7 cellular contexts compared by ENCODE assay signal in the genomic region with DNA sequence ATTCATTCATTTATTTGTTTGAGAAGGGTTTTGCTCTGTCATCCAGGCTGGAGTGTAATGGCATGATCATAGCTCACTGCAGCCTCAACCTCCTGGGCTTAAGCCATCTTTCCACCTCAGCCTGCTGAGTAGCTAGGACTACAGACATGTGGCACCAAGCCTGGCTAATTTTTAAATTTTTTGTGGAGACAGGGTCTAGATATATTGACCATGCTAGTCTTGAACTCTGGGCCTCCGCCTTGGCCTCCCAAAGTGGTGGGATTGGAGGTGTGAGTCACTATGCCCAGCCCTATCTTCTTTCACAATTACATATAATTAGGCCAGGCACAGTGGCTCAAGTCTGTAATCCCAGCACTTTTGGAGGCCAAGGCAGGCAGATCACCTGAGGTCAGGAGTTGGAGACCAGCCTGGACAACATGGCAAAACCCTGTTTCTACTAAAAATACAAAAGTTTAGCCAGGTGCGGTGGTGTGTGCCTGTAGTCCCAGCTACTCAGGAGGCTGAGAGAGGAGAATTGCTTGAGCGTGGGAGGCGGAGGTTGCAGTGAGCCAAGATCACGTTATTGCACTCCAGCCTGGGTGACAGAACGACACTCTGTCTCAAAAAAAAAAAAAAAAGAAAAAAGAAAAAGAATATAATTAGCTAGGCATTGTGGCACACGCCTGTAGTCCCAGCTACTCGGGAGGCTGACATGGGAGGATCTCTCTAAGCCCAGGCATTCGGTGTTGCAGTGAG.
DNase-seq lines count a peak whose midpoint lies in the region; ATAC-seq and TF ChIP-seq lines count a peak whose summit lies in the region.
"Not testable (repeated sequence)": the region's sequence is repeated elsewhere in the genome, so short reads cannot be mapped to it uniquely, and the experiment has no call there.

No MANE protein-coding gene starts in this region.

- DNase-seq in GM23248, result peak; percentile 61
- not testable (repeated sequence) for DNase-seq in PC-3; central memory CD8-positive, alpha-beta T cell (ENCODE audit: low spot score in 2 of 2); stomach
- DNase-seq in fibroblast of mammary gland (ENCODE audit: low read depth), result peak; percentile 53

- H3K4me1 ChIP-seq in GM23248 (ENCODE audit: insufficient read depth) (peaks cover 39% of the 10 kb centered on the region), PC-3 (ENCODE audit: insufficient read depth, low read length) (peaks cover 41% of the 10 kb centered on the region), muscle layer of duodenum (ENCODE audit: control insufficient read depth in 1 of 2, insufficient read depth in 2 of 2, low read length in 2 of 2) (peaks cover 0 to 12% of the 10 kb centered on the region in 2 donors), stomach (peaks cover 0 to 31% (median 5%) of the 10 kb centered on the region in 4 donors)

- peaks cover 44% of the 10 kb centered on the region for H3F3A ChIP-seq in GM23248 (ENCODE audit: insufficient read depth)
- H3F3A ChIP-seq in PC-3 (ENCODE audit: low read length, unreplicated experiment), result not testable (repeated sequence)

- peak overlapping the region; percentile 91 for H3K9ac ChIP-seq in GM23248
- H3K9ac ChIP-seq in PC-3 (ENCODE audit: low read length), result peak overlapping the region; percentile 79

- not testable (repeated sequence) for H3K36me3 ChIP-seq in GM23248 (ENCODE audit: low read depth); PC-3 (ENCODE audit: low read depth, low read length)
- H3K36me3 ChIP-seq in muscle layer of duodenum (ENCODE audit: control insufficient read depth in 1 of 2, insufficient read depth in 2 of 2, low read length in 2 of 2) (peaks cover 0 to 14% of the 10 kb centered on the region in 2 donors), stomach (peaks cover 0 to 22% (median 11%) of the 10 kb centered on the region in 4 donors)

- H3K4me1 Mint-ChIP-seq in activated naive CD4-positive, alpha-beta T cell treated with anti-CD3 and anti-CD28 coated beads, Interleukin-2, amount 50 U/mL, for 24 hours, result peaks cover 21% of the 10 kb centered on the region
- H3K4me1 Mint-ChIP-seq in central memory CD8-positive, alpha-beta T cell, result peaks cover 15% of the 10 kb centered on the region

- BruUV-seq in PC-3 (replicated peaks; lab: Mats Ljungman, UMichigan), result not testable (repeated sequence)

- not testable (repeated sequence) for TF ChIP-seq EP300 in stomach (IDR thresholded peaks at IDR 0.05)

- not testable (repeated sequence) for H3K9me2 ChIP-seq in GM23248 (ENCODE audit: insufficient read depth); PC-3 (replicated peaks; ENCODE audit: low read length)

- H3K9me3 ChIP-seq in GM23248 (ENCODE audit: low read depth); PC-3 (ENCODE audit: low read length); muscle layer of duodenum (ENCODE audit: control insufficient read depth in 1 of 2, low read length in 2 of 2); stomach: not testable (repeated sequence)

- ATAC-seq in PC-3; central memory CD8-positive, alpha-beta T cell (replicated peaks; ENCODE audit: extremely low read depth, poor library complexity, severe bottlenecking): not testable (repeated sequence)

- not testable (repeated sequence) for TF ChIP-seq CTCF in PC-3 (conservative IDR thresholded peaks at IDR 0.05; ENCODE audit: low read depth, low read length); fibroblast of mammary gland (conservative IDR thresholded peaks at IDR 0.05; ENCODE audit: control insufficient read depth, insufficient read depth, low read depth, low read length); stomach (IDR thresholded peaks at IDR 0.05)

- H3K27ac ChIP-seq in GM23248, result peak overlapping the region; percentile 100
- peak overlapping the region; percentile 97 for H3K27ac ChIP-seq in PC-3 (ENCODE audit: low read length)
- H3K27ac ChIP-seq in muscle layer of duodenum (ENCODE audit: low read length), result peak overlapping the region; percentile 53
- H3K27ac ChIP-seq in stomach, result peak overlapping the region in 4 of 5 donors; percentile 80 to 86 (median 85)

- in situ Hi-C loops in GM23248 (cut with MboI), result not testable (repeated sequence)

- H3K79me2 ChIP-seq in GM23248 (ENCODE audit: insufficient read depth), result peaks cover 42% of the 10 kb centered on the region
- H3K79me2 ChIP-seq in PC-3 (ENCODE audit: low read length), result not testable (repeated sequence)

- H3K36me3 Mint-ChIP-seq in activated naive CD4-positive, alpha-beta T cell treated with anti-CD3 and anti-CD28 coated beads, Interleukin-2, amount 50 U/mL, for 24 hours, result not testable (repeated sequence)
- H3K36me3 Mint-ChIP-seq in central memory CD8-positive, alpha-beta T cell (ENCODE audit: insufficient read depth), result peaks cover 24% of the 10 kb centered on the region

- not testable (repeated sequence) for H3K4me3 Mint-ChIP-seq in activated naive CD4-positive, alpha-beta T cell treated with anti-CD3 and anti-CD28 coated beads, Interleukin-2, amount 50 U/mL, for 24 hours; central memory CD8-positive, alpha-beta T cell

- H3K27me3 Mint-ChIP-seq in activated naive CD4-positive, alpha-beta T cell treated with anti-CD3 and anti-CD28 coated beads, Interleukin-2, amount 50 U/mL, for 24 hours; central memory CD8-positive, alpha-beta T cell: not testable (repeated sequence)

- POLR2A ChIA-PET in PC-3 (lab: Charles Lee; ENCODE audit: unreplicated experiment), result interaction anchor here (0.9 to 2.9 kb wide), 3 partner anchors 34 to 140 kb away, joined by 4 to 61 read pairs (median 8); a partner anchor contains a TSS

- not testable (repeated sequence) for H4K20me1 ChIP-seq in GM23248 (ENCODE audit: insufficient read depth); PC-3 (ENCODE audit: low read length)

- peak overlapping the region; percentile 8 for H3K27ac Mint-ChIP-seq in activated naive CD4-positive, alpha-beta T cell treated with anti-CD3 and anti-CD28 coated beads, Interleukin-2, amount 50 U/mL, for 24 hours
- peak overlapping the region; percentile 57 for H3K27ac Mint-ChIP-seq in central memory CD8-positive, alpha-beta T cell (ENCODE audit: low read depth)

- not testable (repeated sequence) for H3K27me3 ChIP-seq in GM23248 (replicated peaks; ENCODE audit: insufficient read depth); PC-3 (ENCODE audit: low read length); muscle layer of duodenum (ENCODE audit: low read depth, low read length); stomach

- not testable (repeated sequence) for H2AFZ ChIP-seq in GM23248; PC-3 (ENCODE audit: low read length)

- 83 to 93% methylated on average over 8 to 9 of the region's 9 CpGs for WGBS in GM23248 (ENCODE audit: low coverage in 1 of 2, low lambda C conversion rate in 2 of 2, missing lambda C conversion rate in 2 of 2), 2 experiments
- WGBS in stomach, 5 donors, result 88 to 94% (median 92%) methylated on average over 9 of the region's 9 CpGs

- H3K4me2 ChIP-seq in GM23248 (ENCODE audit: unreplicated experiment), result peak overlapping the region; percentile 81
- H3K4me2 ChIP-seq in PC-3 (ENCODE audit: low read length), result peak overlapping the region; percentile 69; the same call in 1 of the 2 replicates

- H3K4me3 ChIP-seq in GM23248; PC-3 (ENCODE audit: low read length); fibroblast of mammary gland (ENCODE audit: control insufficient read depth, low read depth, low read length); muscle layer of duodenum (ENCODE audit: low read depth in 1 of 2, low read length in 2 of 2); stomach: not testable (repeated sequence)

- TF ChIP-seq POLR2A in stomach (IDR thresholded peaks at IDR 0.05), result not testable (repeated sequence)

- intact Hi-C loops in PC-3 (cut with micrococcal nuclease), result loop anchor here (5.0 kb wide), 1 partner anchor 60 kb away; no protein-coding TSS in a partner anchor
- intact Hi-C loops in stomach (cut with DNase I; ENCODE audit: low total_unique reads), result loop anchor here (10.0 kb wide), 1 partner anchor 148 kb away; no protein-coding TSS in a partner anchor

- CTCF ChIA-PET in PC-3 (lab: Charles Lee), result interaction anchor here (0.5 kb wide), 1 partner anchor 126 kb away, joined by 3 read pairs; no protein-coding TSS in a partner anchor

- H3K9me3 Mint-ChIP-seq in activated naive CD4-positive, alpha-beta T cell treated with anti-CD3 and anti-CD28 coated beads, Interleukin-2, amount 50 U/mL, for 24 hours; central memory CD8-positive, alpha-beta T cell: not testable (repeated sequence)
